In the genomic region with DNA sequence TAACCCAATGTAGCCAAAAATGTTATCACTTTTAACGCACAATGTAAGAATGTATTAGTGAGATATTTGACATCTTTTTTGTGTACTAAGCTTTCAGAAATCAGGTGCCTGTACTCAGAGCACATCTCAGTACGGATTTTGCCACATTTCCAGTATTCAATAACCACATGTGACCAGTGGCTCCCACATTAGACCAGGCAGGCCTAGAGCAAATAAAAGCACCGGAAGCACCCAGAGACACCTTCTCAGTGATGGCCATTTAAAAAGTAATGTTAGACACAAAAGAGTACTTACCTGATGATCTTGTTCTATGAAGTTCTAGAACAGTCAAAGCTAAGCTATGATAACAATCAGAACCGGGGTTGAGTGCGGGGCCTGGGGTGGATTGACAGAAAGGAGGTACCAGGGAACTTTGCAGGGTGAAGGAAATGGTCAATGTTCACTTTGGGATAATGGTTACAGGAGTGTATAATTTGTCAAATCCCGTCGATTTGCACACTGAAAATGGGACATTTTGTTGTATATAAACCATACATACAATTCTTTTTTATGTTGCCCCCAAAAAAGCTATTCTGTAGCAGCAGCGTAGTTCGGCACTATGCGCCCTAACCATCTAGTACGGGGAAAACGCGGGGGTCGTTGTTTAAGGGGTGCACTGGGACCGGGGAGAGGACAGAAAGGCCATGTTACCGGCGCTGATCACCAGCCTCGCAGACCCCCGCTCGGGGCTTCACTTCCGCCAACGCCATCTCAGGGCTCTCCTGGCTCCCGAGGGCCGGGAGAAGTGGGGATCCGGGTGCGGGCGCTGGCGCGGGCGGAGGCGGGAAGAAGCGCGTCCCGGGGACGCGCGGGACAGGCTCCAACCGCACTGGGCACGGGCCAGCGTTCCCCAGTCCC, we compare ENCODE assay signal across 8 cellular contexts. TPM values are rescaled to one million over a fixed set of nuclear protein-coding genes. Genes with fewer than 3 reads are reported as not detected.
DNase-seq lines count a peak whose midpoint lies in the region; ATAC-seq, FAIRE-seq and TF ChIP-seq lines count a peak whose summit lies in the region.

No MANE protein-coding gene starts in this region.

- H3K9me3 ChIP-seq in HUES64 (ENCODE audit: insufficient read depth, low read depth, low read length) (no peaks in the 10 kb centered on the region), HepG2 (ENCODE audit: low read length) (no peaks in the 10 kb centered on the region), suprapubic skin (no peaks in the 10 kb centered on the region)

- intact Hi-C loops in CD14-positive monocyte (cut with micrococcal nuclease) (loop anchor here in 1 of 2 donors (10.0 kb wide), 1 partner anchor 1037 kb away; no protein-coding TSS in a partner anchor), HepG2 (cut with micrococcal nuclease; ENCODE audit: unreplicated experiment) (loop anchor here (10.0 kb wide), 2 partner anchors 73 to 1837 kb away; a partner anchor contains a TSS)

- no peaks in the 10 kb centered on the region for H4K20me1 ChIP-seq in HepG2 (ENCODE audit: insufficient read depth, low read length)

- H3K36me3 ChIP-seq in HUES64 (ENCODE audit: insufficient read depth, low read length): peaks cover 14% of the 10 kb centered on the region
- no peaks in the 10 kb centered on the region for H3K36me3 ChIP-seq in brain microvascular endothelial cell (replicated peaks)
- H3K36me3 ChIP-seq in HepG2 (replicated peaks in 1 of 2; ENCODE audit: control insufficient read depth in 1 of 2, insufficient read depth in 2 of 2, low read length in 2 of 2): no peaks in the 10 kb centered on the region
- H3K36me3 ChIP-seq in suprapubic skin: no peaks in the 10 kb centered on the region

- FAIRE-seq in HepG2 (lab: Jason Lieb, UNC): peak; percentile 78

- peak overlapping the region; percentile 67 to 75 for H3K4me3 Mint-ChIP-seq in CD14-positive monocyte

- no peak for DNase-seq in CD14-positive monocyte (ENCODE audit: low spot score)
- DNase-seq in brain microvascular endothelial cell: no peak
- peak; percentile 21 for DNase-seq in HepG2 (ENCODE audit: low spot score)
- peak in 1 of 2 donors; percentile 65 for DNase-seq in suprapubic skin (ENCODE audit: low spot score in 2 of 2)
- no peak for DNase-seq in islet precursor cell

- TF ChIP-seq POLR2A in HepG2 (IDR thresholded peaks at IDR 0.05; ENCODE audit: insufficient read depth in 1 of 2, low read depth in 2 of 2, low read length in 2 of 2) (no peak), suprapubic skin (IDR thresholded peaks at IDR 0.05) (no peak)

- 8% methylated on average over 37 of the region's 40 CpGs for WGBS in HUES64
- WGBS in HepG2 (ENCODE audit: low lambda C conversion rate): 8% methylated on average over 9 of the region's 40 CpGs
- 23% methylated on average over 28 of the region's 40 CpGs for WGBS in suprapubic skin

- TF ChIP-seq RAD21 in HepG2 (CRISPR knock-in tag; IDR thresholded peaks at IDR 0.05): no peak

- H3K9me3 Mint-ChIP-seq in CD14-positive monocyte: peaks cover 0 to 8% (median 0%) of the 10 kb centered on the region in 7 donors

- H3K4me1 ChIP-seq in HUES64 (ENCODE audit: insufficient read depth, low read length): no peaks in the 10 kb centered on the region
- peaks cover 32% of the 10 kb centered on the region for H3K4me1 ChIP-seq in HepG2 (ENCODE audit: insufficient read depth, low read length)
- no peaks in the 10 kb centered on the region for H3K4me1 ChIP-seq in suprapubic skin

- TF ChIP-seq EP300 in HepG2 (IDR thresholded peaks at IDR 0.05; ENCODE audit: low read depth in 2 of 2, low read length in 2 of 2) (no peak), HepG2 (CRISPR knock-in tag; IDR thresholded peaks at IDR 0.05; ENCODE audit: borderline replicate concordance) (no peak), suprapubic skin (IDR thresholded peaks at IDR 0.05) (no peak)

- H3K4me3 ChIP-seq in HUES64 (ENCODE audit: low read length): peak overlapping the region; percentile 91
- H3K4me3 ChIP-seq in brain microvascular endothelial cell (ENCODE audit: low read depth, low read length): peak overlapping the region; percentile 71
- H3K4me3 ChIP-seq in HepG2 (replicated peaks in 1 of 3; ENCODE audit: insufficient read depth in 1 of 3, low read depth in 2 of 3, low read length in 3 of 3): peak overlapping the region; percentile 77 to 81 (median 77)
- peak overlapping the region; percentile 76 for H3K4me3 ChIP-seq in suprapubic skin

- CTCF ChIA-PET in HepG2 (lab: Yijun Ruan, JAX; ENCODE audit: low intra/inter-chr PET ratio, low total read pairs): no interaction called here

- TF ChIP-seq CTCF in CD14-positive monocyte (IDR thresholded peaks at IDR 0.05): no peak
- TF ChIP-seq CTCF in brain microvascular endothelial cell (IDR thresholded peaks at IDR 0.05; ENCODE audit: low read depth, low read length, missing control alignments): no peak
- no peak for TF ChIP-seq CTCF in HepG2 (CRISPR knock-in tag; IDR thresholded peaks at IDR 0.05)
- no peak for TF ChIP-seq CTCF in suprapubic skin (IDR thresholded peaks at IDR 0.05)

- H3K27ac Mint-ChIP-seq in CD14-positive monocyte: peak overlapping the region in 2 of 7 donors; percentile 13 to 16

- in situ Hi-C loops in brain microvascular endothelial cell (cut with HindIII; ENCODE audit: low pct_ligation_motif_present, low sequenced_read_pairs): no loop called here
- in situ Hi-C loops in HepG2 (cut with HindIII; ENCODE audit: extremely low pct_ligation_motif_present, low pct_unique_long_range_greater_than_20kb): no loop called here

- POLR2A ChIA-PET in HepG2 (lab: Yijun Ruan, JAX): interaction anchor here (0.6 to 2.4 kb wide), 5 partner anchors 8 to 60 kb away, joined by 3 to 23 read pairs (median 8); a partner anchor contains a TSS

- H3K27me3 Mint-ChIP-seq in CD14-positive monocyte (ENCODE audit: low read depth in 3 of 3): peaks cover 0 to 44% (median 2%) of the 10 kb centered on the region in 3 donors

- peaks cover 8% of the 10 kb centered on the region for H3K79me2 ChIP-seq in HepG2 (ENCODE audit: insufficient read depth, low read length)

- H2AFZ ChIP-seq in HepG2 (ENCODE audit: low read length): no peak overlapping the region

- BruUV-seq in HepG2 (replicated peaks; lab: Mats Ljungman, UMichigan): no TSS peak

- peaks cover 15% of the 10 kb centered on the region for H3K4me1 Mint-ChIP-seq in CD14-positive monocyte

- H3K27ac ChIP-seq in HUES64 (ENCODE audit: low read depth, low read length) (peak overlapping the region; percentile 81), brain microvascular endothelial cell (peak overlapping the region; percentile 0), HepG2 (ENCODE audit: extremely low read length, insufficient read depth, low read length) (peak overlapping the region; percentile 90), suprapubic skin (peak overlapping the region; percentile 88)

- ATAC-seq in GM19043 (IDR thresholded peaks at IDR 0.05; ENCODE audit: low read depth, unreplicated experiment): peak; percentile 20
- peak; percentile 36 for ATAC-seq in HepG2
- no peak for ATAC-seq in HG03280 (IDR thresholded peaks at IDR 0.05; ENCODE audit: unreplicated experiment)

- H3K27me3 ChIP-seq in HUES64 (ENCODE audit: insufficient read depth, low read length): no peaks in the 10 kb centered on the region
- H3K27me3 ChIP-seq in brain microvascular endothelial cell (replicated peaks): no peaks in the 10 kb centered on the region
- H3K27me3 ChIP-seq in HepG2 (ENCODE audit: control insufficient read depth in 1 of 2, insufficient read depth in 2 of 2, low read length in 2 of 2): no peaks in the 10 kb centered on the region; a peak in 1 of 5 replicates
- H3K27me3 ChIP-seq in suprapubic skin: no peaks in the 10 kb centered on the region

- peaks cover 3 to 8% of the 10 kb centered on the region in 2 donors for H3K36me3 Mint-ChIP-seq in CD14-positive monocyte

- H3K4me2 ChIP-seq in HepG2 (ENCODE audit: low read depth, low read length): peak overlapping the region; percentile 80

- H3K9ac ChIP-seq in HUES64 (ENCODE audit: low read depth, low read length) (peak overlapping the region; percentile 96), HepG2 (ENCODE audit: insufficient read depth, low read depth, low read length) (peak overlapping the region; percentile 80)

RNA-seq across cellular contexts. Expression of a gene that starts 1.0 kb away (rescaled TPM):
- polyA plus RNA-seq in CD14-positive monocyte (1 to 10 TPM; 2.8 to 3.4 TPM), HepG2 (2011; rRNA removed) (8.3 and 10.3 TPM in 2 replicates)
- polyA plus RNA-seq in HUES64 (2013, experiment 1 of 2): 22.8 TPM
- polyA plus RNA-seq in HUES64 (2013, experiment 2 of 2): 22.1 TPM
- total RNA-seq in HepG2 (2016; rRNA removed; fragmentation: Illumina TruSeq; extraction: Trizol) (26.1 and 32.2 TPM in 2 replicates), suprapubic skin (10 to 100 TPM in 3 of 4 donors, 1 to 10 TPM in 1; 8.7 to 24.9 (median 12.0) TPM)
- total RNA-seq in HepG2 (2016; cell fraction: cytosol; rRNA removed; fragmentation: Illumina TruSeq; extraction: Trizol; ENCODE audit: low read depth): 5.7 and 7.5 TPM in 2 replicates
- total RNA-seq in HepG2 (2016; cell fraction: insoluble cytoplasmic fraction; rRNA removed; fragmentation: Illumina TruSeq; extraction: Trizol): 23.8 and 33.8 TPM in 2 replicates
- 10.1 and 10.8 TPM in 2 replicates for total RNA-seq in HepG2 (2016; cell fraction: membrane; rRNA removed; fragmentation: Illumina TruSeq; extraction: Trizol)
- total RNA-seq in HepG2 (2016; cell fraction: nucleus; rRNA removed; fragmentation: Illumina TruSeq; extraction: Trizol): 23.4 and 23.8 TPM in 2 replicates
- polyA plus RNA-seq in HepG2 (2011; cell fraction: cytosol; rRNA removed): 5.8 and 7.1 TPM in 2 replicates
- polyA plus RNA-seq in HepG2 (2011; cell fraction: nucleus; rRNA removed): 7.3 and 8.8 TPM in 2 replicates
- polyA plus RNA-seq in HepG2 (2012): 11.7 and 14.7 TPM in 2 replicates
- 2.5 TPM in 2 replicates for polyA plus RNA-seq in HepG2 (2016; cell fraction: cytosol; fragmentation: Illumina TruSeq; extraction: Trizol; ENCODE audit: low read depth)
- 26.9 and 27.1 TPM in 2 replicates for polyA plus RNA-seq in HepG2 (2016; cell fraction: insoluble cytoplasmic fraction; fragmentation: Illumina TruSeq; extraction: Trizol; ENCODE audit: low read depth)
- polyA plus RNA-seq in HepG2 (2016; cell fraction: membrane; fragmentation: Illumina TruSeq; extraction: Trizol; ENCODE audit: low read depth): 6.7 and 8.0 TPM in 2 replicates
- polyA plus RNA-seq in HepG2 (2016; cell fraction: nucleus; fragmentation: Illumina TruSeq; extraction: Trizol; ENCODE audit: insufficient read depth, low read depth): 34.0 and 40.8 TPM in 2 replicates
- polyA minus RNA-seq in HepG2 (2011; rRNA and poly(A)+ RNA removed; ENCODE audit: low replicate concordance): 10.5 and 22.3 TPM in 2 replicates
- 11.4 and 11.9 TPM in 2 replicates for polyA minus RNA-seq in HepG2 (2011; cell fraction: cytosol; rRNA and poly(A)+ RNA removed)
- 21.0 and 28.7 TPM in 2 replicates for polyA minus RNA-seq in HepG2 (2011; cell fraction: nucleus; rRNA and poly(A)+ RNA removed)

RNA-seq across cellular contexts. Expression of a gene that starts 7.9 kb away (rescaled TPM):
- polyA plus RNA-seq in CD14-positive monocyte: 1 to 10 TPM; 7.1 to 9.0 TPM
- 10.6 TPM for polyA plus RNA-seq in HUES64 (2013, experiment 1 of 2)
- polyA plus RNA-seq in HUES64 (2013, experiment 2 of 2): 12.4 TPM
- total RNA-seq in HepG2 (2016; rRNA removed; fragmentation: Illumina TruSeq; extraction: Trizol): 18.5 and 25.3 TPM in 2 replicates
- 1.8 and 2.4 TPM in 2 replicates for total RNA-seq in HepG2 (2016; cell fraction: cytosol; rRNA removed; fragmentation: Illumina TruSeq; extraction: Trizol; ENCODE audit: low read depth)
- 17.7 and 30.0 TPM in 2 replicates for total RNA-seq in HepG2 (2016; cell fraction: insoluble cytoplasmic fraction; rRNA removed; fragmentation: Illumina TruSeq; extraction: Trizol)
- total RNA-seq in HepG2 (2016; cell fraction: membrane; rRNA removed; fragmentation: Illumina TruSeq; extraction: Trizol): 6.9 and 7.3 TPM in 2 replicates
- 10.0 and 11.8 TPM in 2 replicates for total RNA-seq in HepG2 (2016; cell fraction: nucleus; rRNA removed; fragmentation: Illumina TruSeq; extraction: Trizol)
- 4.3 and 4.9 TPM in 2 replicates for polyA plus RNA-seq in HepG2 (2011; rRNA removed)
- polyA plus RNA-seq in HepG2 (2011; cell fraction: cytosol; rRNA removed): 4.1 and 4.7 TPM in 2 replicates
- polyA plus RNA-seq in HepG2 (2011; cell fraction: nucleus; rRNA removed): 1.4 and 2.1 TPM in 2 replicates
- polyA plus RNA-seq in HepG2 (2012): 9.0 and 13.4 TPM in 2 replicates
- polyA plus RNA-seq in HepG2 (2016; cell fraction: cytosol; fragmentation: Illumina TruSeq; extraction: Trizol; ENCODE audit: low read depth): 2.0 and 2.2 TPM in 2 replicates
- polyA plus RNA-seq in HepG2 (2016; cell fraction: insoluble cytoplasmic fraction; fragmentation: Illumina TruSeq; extraction: Trizol; ENCODE audit: low read depth): 29.4 TPM in 2 replicates
- polyA plus RNA-seq in HepG2 (2016; cell fraction: membrane; fragmentation: Illumina TruSeq; extraction: Trizol; ENCODE audit: low read depth): 4.6 and 4.9 TPM in 2 replicates
- polyA plus RNA-seq in HepG2 (2016; cell fraction: nucleus; fragmentation: Illumina TruSeq; extraction: Trizol; ENCODE audit: insufficient read depth, low read depth): 10.1 and 12.0 TPM in 2 replicates
- 3.2 and 10.1 TPM in 2 replicates for polyA minus RNA-seq in HepG2 (2011; rRNA and poly(A)+ RNA removed; ENCODE audit: low replicate concordance)
- 3.6 and 4.2 TPM in 2 replicates for polyA minus RNA-seq in HepG2 (2011; cell fraction: cytosol; rRNA and poly(A)+ RNA removed)
- 5.7 and 5.9 TPM in 2 replicates for polyA minus RNA-seq in HepG2 (2011; cell fraction: nucleus; rRNA and poly(A)+ RNA removed)
- 10 to 100 TPM; 16.7 to 20.9 (median 18.9) TPM for total RNA-seq in suprapubic skin

Comparison
In these comparisons a context has a peak if more than half of its experiments do, and no peak if none do; other contexts are left out.
1. H3K27ac ChIP-seq: peak in every context shown above with its lines; median percentile 90 in HepG2; 88 in suprapubic skin; 81 in HUES64; 0 in brain microvascular endothelial cell.